ENCODE assay signal across 14 cellular contexts in genomic region chr7:75654855-75655254, GRCh38.
DNase-seq lines count a peak whose midpoint lies in the region; ATAC-seq and TF ChIP-seq lines count a peak whose summit lies in the region.
"Had no signal": no experiment of that assay in that cellular context is flagged by ENCODE, and none has a peak within 500 bp of the region (broad histone marks: within the 10 kb centered on the region; RNA-seq: fewer than 3 reads in every experiment).

No MANE protein-coding gene starts in this region.

- CTCF ChIA-PET in PC-3 (lab: Charles Lee): no interaction called here

- POLR2A ChIA-PET in PC-3 (lab: Charles Lee; ENCODE audit: unreplicated experiment): no interaction called here

- H3K9ac ChIP-seq in PC-3 (ENCODE audit: low read length): no peak overlapping the region

- H3F3A ChIP-seq in PC-3 (ENCODE audit: low read length, unreplicated experiment): no peaks in the 10 kb centered on the region

- H3K9me2 ChIP-seq in PC-3 (replicated peaks; ENCODE audit: low read length): no peaks in the 10 kb centered on the region

- H3K4me2 ChIP-seq in PC-3 (ENCODE audit: low read length): no peak overlapping the region

- intact Hi-C loops in PC-3 (cut with micrococcal nuclease): no loop called here
- intact Hi-C loops in right lobe of liver (cut with DNase I): no loop called here

- H3K36me3 ChIP-seq in PC-3 (ENCODE audit: low read depth, low read length) (no peaks in the 10 kb centered on the region), right lobe of liver (no peaks in the 10 kb centered on the region)

- peak overlapping the region; percentile 18 for H3K27ac Mint-ChIP-seq in chondrocyte (ENCODE audit: unreplicated experiment)
- H3K27ac Mint-ChIP-seq in activated T-cell treated with anti-CD3 and anti-CD28 coated beads, Interleukin-2, amount 50 U/mL, for 24 hours: no peak overlapping the region
- H3K27ac Mint-ChIP-seq: CD8-positive, alpha-beta T cell had no signal

- no peak overlapping the region for H2AFZ ChIP-seq in PC-3 (ENCODE audit: low read length)

- H3K36me3 Mint-ChIP-seq in chondrocyte (ENCODE audit: low read depth): peaks cover 1% of the 10 kb centered on the region
- no peaks in the 10 kb centered on the region for H3K36me3 Mint-ChIP-seq in activated T-cell treated with anti-CD3 and anti-CD28 coated beads, Interleukin-2, amount 50 U/mL, for 24 hours (ENCODE audit: low read depth)
- H3K36me3 Mint-ChIP-seq: CD8-positive, alpha-beta T cell had no signal

- TF ChIP-seq POLR2A in right lobe of liver (IDR thresholded peaks at IDR 0.05): no peak

- no peak overlapping the region for H3K4me3 Mint-ChIP-seq in chondrocyte (ENCODE audit: unreplicated experiment)
- no peak overlapping the region for H3K4me3 Mint-ChIP-seq in activated T-cell treated with anti-CD3 and anti-CD28 coated beads, Interleukin-2, amount 50 U/mL, for 24 hours
- H3K4me3 Mint-ChIP-seq: CD14-positive monocyte; CD8-positive, alpha-beta T cell had no signal

- no peaks in the 10 kb centered on the region for H3K79me2 ChIP-seq in PC-3 (ENCODE audit: low read length)

- H3K9me3 ChIP-seq in PC-3 (ENCODE audit: low read length) (no peaks in the 10 kb centered on the region), right lobe of liver (no peaks in the 10 kb centered on the region)

- BruUV-seq in PC-3 (replicated peaks; lab: Mats Ljungman, UMichigan): no TSS peak

- no peaks in the 10 kb centered on the region for H3K4me1 ChIP-seq in PC-3 (ENCODE audit: insufficient read depth, low read length)
- peaks cover 0 to 12% (median 0%) of the 10 kb centered on the region in 4 donors for H3K4me1 ChIP-seq in right lobe of liver

- TF ChIP-seq CTCF in PC-3 (conservative IDR thresholded peaks at IDR 0.05; ENCODE audit: low read depth, low read length) (no peak), chondrocyte (IDR thresholded peaks at IDR 0.05) (no peak), right lobe of liver (IDR thresholded peaks at IDR 0.05) (no peak)

- H3K27me3 Mint-ChIP-seq in chondrocyte (ENCODE audit: low read depth): no peaks in the 10 kb centered on the region
- H3K27me3 Mint-ChIP-seq in activated T-cell treated with anti-CD3 and anti-CD28 coated beads, Interleukin-2, amount 50 U/mL, for 24 hours: no peaks in the 10 kb centered on the region

- no peaks in the 10 kb centered on the region for H4K20me1 ChIP-seq in PC-3 (ENCODE audit: low read length)

- H3K9me3 Mint-ChIP-seq in chondrocyte (ENCODE audit: low read depth): no peaks in the 10 kb centered on the region
- no peaks in the 10 kb centered on the region for H3K9me3 Mint-ChIP-seq in activated T-cell treated with anti-CD3 and anti-CD28 coated beads, Interleukin-2, amount 50 U/mL, for 24 hours
- H3K9me3 Mint-ChIP-seq: CD8-positive, alpha-beta T cell had no signal

- H3K4me3 ChIP-seq in PC-3 (ENCODE audit: low read length) (no peak overlapping the region), right lobe of liver (no peak overlapping the region)

- 48% methylated on average over 3 of the region's 4 CpGs for WGBS in right lobe of liver (ENCODE audit: insufficient coverage, low coverage, low lambda C conversion rate, missing lambda C conversion rate)

- H3K4me1 Mint-ChIP-seq in chondrocyte (ENCODE audit: low read depth): peaks cover 54% of the 10 kb centered on the region
- no peaks in the 10 kb centered on the region for H3K4me1 Mint-ChIP-seq in activated T-cell treated with anti-CD3 and anti-CD28 coated beads, Interleukin-2, amount 50 U/mL, for 24 hours (ENCODE audit: low read depth)

- H3K27me3 ChIP-seq in PC-3 (ENCODE audit: low read length) (no peaks in the 10 kb centered on the region), right lobe of liver (no peaks in the 10 kb centered on the region)

- DNase-seq in PC-3: peak; percentile 30
- DNase-seq in chondrocyte (ENCODE audit: low spot score): peak; percentile 1
- DNase-seq in right lobe of liver: no peak
- DNase-seq in NCI-H524 (lab: John Stamatoyannopoulos, UW): no peak
- no peak for DNase-seq in activated effector memory CD4-positive, alpha-beta T cell treated with anti-CD3 and anti-CD28 coated beads, Interleukin-2, amount 50 U/mL, for 16 hours
- DNase-seq in activated T-cell treated with anti-CD3 and anti-CD28 coated beads, Interleukin-2, amount 50 U/mL, for 24 hours: no peak
- DNase-seq: CD8-positive, alpha-beta T cell; COR-L47; DMS153; DMS79 treated with DMSO at 0.1 percent for 48 hours; EL; IMR-90 had no signal

- peak; percentile 59 for ATAC-seq in PC-3
- peak; percentile 44 to 65 (median 58) for ATAC-seq in right lobe of liver
- ATAC-seq: CD8-positive, alpha-beta T cell; HCT116 had no signal

- H3K27ac ChIP-seq in PC-3 (ENCODE audit: low read length) (no peak overlapping the region), right lobe of liver (no peak overlapping the region)

Comparison
In these comparisons a context has a peak if more than half of its experiments do, and no peak if none do; other contexts are left out.
1. DNase-seq: peak in PC-3 (single experiment) and chondrocyte (single experiment); none in right lobe of liver (0 of 3), NCI-H524 (0 of 2), activated effector memory CD4-positive, alpha-beta T cell treated with anti-CD3 and anti-CD28 coated beads, Interleukin-2, amount 50 U/mL, for 16 hours (single experiment) and activated T-cell treated with anti-CD3 and anti-CD28 coated beads, Interleukin-2, amount 50 U/mL, for 24 hours (single experiment).